In genomic region chr13:48449656-48450055, GRCh38 we compare ENCODE assay signal across 18 cellular contexts. TPM values are rescaled to one million over a fixed set of nuclear protein-coding genes. Genes with fewer than 3 reads are reported as not detected.
DNase-seq lines count a peak whose midpoint lies in the region; ATAC-seq, FAIRE-seq and TF ChIP-seq lines count a peak whose summit lies in the region.
"Had no signal": no experiment of that assay in that cellular context is flagged by ENCODE, and none has a peak within 500 bp of the region (broad histone marks: within the 10 kb centered on the region; RNA-seq: fewer than 3 reads in every experiment).

No MANE protein-coding gene starts in this region.

- no peak overlapping the region for H2AFZ ChIP-seq in keratinocyte (ENCODE audit: control insufficient read depth, low read length)

- no peaks in the 10 kb centered on the region for H3K27me3 ChIP-seq in BJ (ENCODE audit: control insufficient read depth, insufficient read depth, low read length)
- H3K27me3 ChIP-seq in adipocyte (replicated peaks; ENCODE audit: control insufficient read depth, insufficient read depth, low read length) = no peaks in the 10 kb centered on the region
- H3K27me3 ChIP-seq in keratinocyte (ENCODE audit: control insufficient read depth, extremely low read depth, insufficient read depth, low read length) = no peaks in the 10 kb centered on the region

- CTCF ChIA-PET in BJ (lab: Yijun Ruan, JAX) = no interaction called here

- peaks cover 2% of the 10 kb centered on the region for H3K79me2 ChIP-seq in keratinocyte (ENCODE audit: control insufficient read depth, insufficient read depth, low read length)

- H3K4me1 ChIP-seq in adipocyte (ENCODE audit: control insufficient read depth, insufficient read depth, low read length) = peaks cover 25% of the 10 kb centered on the region
- H3K4me1 ChIP-seq in keratinocyte (ENCODE audit: control insufficient read depth, extremely low read depth, insufficient read depth, low read length) = peaks cover 24% of the 10 kb centered on the region

- dilution Hi-C loops in keratinocyte (cut with MboI; ENCODE audit: extremely low pct_ligation_motif_present, low sequenced_read_pairs) = no loop called here

- no peaks in the 10 kb centered on the region for H4K20me1 ChIP-seq in keratinocyte (ENCODE audit: control insufficient read depth, extremely low read depth, insufficient read depth, low read length)

- H3K4me2 ChIP-seq in keratinocyte (ENCODE audit: control insufficient read depth, extremely low read depth, insufficient read depth, low read depth, low read length) = no peak overlapping the region

- peaks cover 10% of the 10 kb centered on the region for H3K9me3 ChIP-seq in adipocyte (ENCODE audit: control insufficient read depth, low read length)
- peaks cover 2% of the 10 kb centered on the region for H3K9me3 ChIP-seq in keratinocyte (ENCODE audit: control insufficient read depth, low read depth, low read length)

- no peak for ATAC-seq in GM18517 (IDR thresholded peaks at IDR 0.05; ENCODE audit: unreplicated experiment)
- ATAC-seq: activated T-helper 17 cell treated with anti-CD3 and anti-CD28 coated beads, Interleukin-2, amount 50 U/mL, for 72 hours; GM12878 had no signal

- H3K36me3 ChIP-seq in BJ (ENCODE audit: control insufficient read depth, insufficient read depth, low read length) (no peaks in the 10 kb centered on the region), adipocyte (ENCODE audit: control insufficient read depth, insufficient read depth, low read length, severe bottlenecking) (peaks cover 10% of the 10 kb centered on the region), keratinocyte (ENCODE audit: control insufficient read depth in 2 of 2, extremely low read depth in 1 of 2, insufficient read depth in 2 of 2, low read length in 2 of 2) (no peaks in the 10 kb centered on the region)

- H3K4me3 ChIP-seq in BJ (ENCODE audit: low read depth, low read length) (no peak overlapping the region), adipocyte (ENCODE audit: low read length) (no peak overlapping the region), keratinocyte (ENCODE audit: control insufficient read depth in 2 of 3, extremely low read depth in 1 of 3, insufficient read depth in 2 of 3, low read depth in 1 of 3, low read length in 3 of 3) (no peak overlapping the region)
- H3K4me3 ChIP-seq: GM12878 had no signal

- POLR2A ChIA-PET in BJ (lab: Charles Lee) = no interaction called here

- DNase-seq in BJ (ENCODE audit: low read depth) = peak; percentile 77
- peak; percentile 21 for DNase-seq in ELR (ENCODE audit: low read depth)
- DNase-seq in adipocyte (ENCODE audit: low read depth) = peak; percentile 49
- no peak for DNase-seq in keratinocyte (ENCODE audit: low read depth, low spot score)
- DNase-seq in D341Med (ENCODE audit: low spot score) = no peak
- DNase-seq in islet precursor cell = no peak
- DNase-seq in pons (ENCODE audit: low spot score) = no peak
- DNase-seq: activated B cell treated with CpG ODN at 0.5 μM for 24 hours, Calu3, glutamatergic neuron, H7, NCI-H1417 treated with DMSO at 0.1 percent for 48 hours, NCI-H524 treated with DMSO at 0.1 percent for 48 hours, nucleus accumbens, SHP77 treated with DMSO at 0.1 percent for 48 hours had no signal

- TF ChIP-seq CTCF in BJ (IDR thresholded peaks at IDR 0.05; ENCODE audit: insufficient read depth, low read depth, low read length) = no peak
- no peak for TF ChIP-seq CTCF in keratinocyte (optimal IDR thresholded peaks at IDR 0.05 in 1 of 3, IDR thresholded peaks at IDR 0.05 in 1 of 3, conservative IDR thresholded peaks at IDR 0.05 in 1 of 3; ENCODE audit: extremely low read depth in 1 of 3, insufficient read depth in 2 of 3, low read length in 3 of 3)

- H3K9ac ChIP-seq in adipocyte (ENCODE audit: low read length) (no peak overlapping the region), keratinocyte (ENCODE audit: control insufficient read depth, extremely low read depth, insufficient read depth, low read length) (no peak overlapping the region)

- FAIRE-seq in keratinocyte (lab: Jason Lieb, UNC) = no peak
- FAIRE-seq: GM12878 had no signal

- H3K27ac ChIP-seq in keratinocyte (ENCODE audit: control insufficient read depth, insufficient read depth, low read length) = peak overlapping the region; percentile 53

- H3K9me1 ChIP-seq in keratinocyte (ENCODE audit: control insufficient read depth, extremely low read depth, insufficient read depth, low read length) = peaks cover 2% of the 10 kb centered on the region

RNA-seq across cellular contexts. Expression of gene LPAR6, which starts 36.7 kb away (rescaled TPM):
- polyA plus RNA-seq in BJ (2011; rRNA removed) = 4.4 and 12.7 TPM in 2 replicates
- polyA minus RNA-seq in BJ (2011; rRNA and poly(A)+ RNA removed) = 2.3 and 2.4 TPM in 2 replicates
- polyA plus RNA-seq in keratinocyte = 6.1 to 20.0 TPM (median 19.2 TPM) in 3 replicates
- polyA plus RNA-seq in keratinocyte (2011; ENCODE audit: low read depth) = 26.4 TPM
- 4.4 and 7.5 TPM in 2 replicates for polyA plus RNA-seq in keratinocyte (2011; cell fraction: cytosol; rRNA removed)
- polyA plus RNA-seq in keratinocyte (2011; cell fraction: nucleus; rRNA removed) = 33.0 and 36.7 TPM in 2 replicates
- 5.0 and 24.6 TPM in 2 replicates for polyA plus RNA-seq in keratinocyte (2012; ENCODE audit: low replicate concordance)
- polyA minus RNA-seq in keratinocyte = 1.5 to 6.6 TPM (median 4.6 TPM) in 3 replicates
- 1.3 TPM for polyA minus RNA-seq in keratinocyte (2011; cell fraction: cytosol; rRNA and poly(A)+ RNA removed)
- polyA minus RNA-seq in keratinocyte (2011; cell fraction: nucleus; rRNA and poly(A)+ RNA removed) = 5.0 and 11.1 TPM in 2 replicates

Comparison
In these comparisons a context has a peak if more than half of its experiments do, and no peak if none do; other contexts are left out.
1. DNase-seq: peak in BJ (single experiment), ELR (single experiment) and adipocyte (single experiment); none in keratinocyte (single experiment), D341Med (single experiment), islet precursor cell (single experiment) and pons (single experiment).